ENCODE assay signal across 8 cellular contexts in the genomic region with DNA sequence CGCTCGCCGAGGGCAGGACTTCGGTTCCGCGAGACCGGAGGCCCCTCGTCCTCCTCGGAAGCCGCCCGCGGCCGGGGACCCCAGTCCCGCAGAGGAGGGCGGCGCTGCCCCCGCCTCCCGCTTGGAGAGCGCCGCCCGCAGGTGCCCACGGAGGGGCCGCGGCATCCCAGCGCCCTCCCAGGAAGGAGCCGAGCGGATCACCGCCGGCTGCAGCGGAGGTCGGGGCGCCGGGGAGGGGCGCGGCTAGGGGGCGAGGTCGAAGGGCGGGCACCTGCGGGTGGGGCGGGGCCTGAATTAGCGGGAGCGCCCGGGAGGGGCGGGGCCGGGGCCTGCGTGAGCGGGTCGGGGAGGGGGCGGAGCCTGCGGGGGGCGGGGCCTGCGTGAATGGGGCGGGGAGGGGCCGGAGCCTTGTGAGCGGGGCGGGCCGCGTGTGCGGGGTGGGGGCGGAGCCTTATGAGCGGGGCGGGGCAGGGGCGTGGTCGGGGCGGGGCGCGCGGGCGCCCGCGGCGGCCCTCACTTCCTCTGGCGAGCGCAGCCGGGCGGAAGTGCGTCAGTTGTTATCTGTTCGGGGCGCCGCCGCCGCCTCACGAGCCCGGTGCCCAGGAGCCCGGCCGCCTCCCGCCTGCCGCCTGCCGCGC. TPM values are rescaled to one million over a fixed set of nuclear protein-coding genes. Genes with fewer than 3 reads are reported as not detected.
DNase-seq lines count a peak whose midpoint lies in the region; ATAC-seq and TF ChIP-seq lines count a peak whose summit lies in the region.

A gene (plus strand): TSS at position 550 of the 638 bp plus-strand sequence.

- H4K20me1 ChIP-seq in OCI-LY3 (ENCODE audit: insufficient read depth, low read length), result peaks cover 41% of the 10 kb centered on the region

- H2AFZ ChIP-seq in OCI-LY3 (ENCODE audit: low read depth, low read length), result peak within 1 kb of the TSS; percentile 56; the same call in 1 of the 2 replicates

- H3K4me3 ChIP-seq in OCI-LY3 (ENCODE audit: low read length), result peak within 1 kb of the TSS; percentile 89
- H3K4me3 ChIP-seq in mucosa of descending colon, result peak within 1 kb of the TSS; percentile 44

- peaks cover 12% of the 10 kb centered on the region for H3K27me3 ChIP-seq in OCI-LY3 (ENCODE audit: low read depth, low read length)

- DNase-seq in COLO829 (ENCODE audit: low spot score) (peak; percentile 94), HuH-7.5 (ENCODE audit: low spot score) (peak; percentile 96), activated T-cell treated with anti-CD3 and anti-CD28 coated beads for 24 hours (ENCODE audit: low read depth) (peak; percentile 86), epithelial cell of prostate (ENCODE audit: low read depth, low spot score) (peak; percentile 22), mucosa of descending colon (peak; percentile 94 to 96 (median 96))
- DNase-seq in stimulated activated CD8-positive, alpha-beta memory T cell treated with anti-CD3 and anti-CD28 coated beads, Interleukin-2, amount 100 ng/mL, for 1 hour (ENCODE audit: low read depth in 2 of 2), result peak; percentile 84 to 95

- peak within 1 kb of the TSS; percentile 97 for H3K4me2 ChIP-seq in OCI-LY3 (ENCODE audit: low read length)

- H3K36me3 ChIP-seq in OCI-LY3 (replicated peaks; ENCODE audit: low read depth, low read length) (no peaks in the 10 kb centered on the region), mucosa of descending colon (ENCODE audit: low read depth) (no peaks in the 10 kb centered on the region)

- peaks cover 44% of the 10 kb centered on the region for H3K79me2 ChIP-seq in OCI-LY3 (ENCODE audit: low read length)

- H3K9ac ChIP-seq in OCI-LY3 (ENCODE audit: low read length), result peak within 1 kb of the TSS; percentile 60

- intact Hi-C loops in mucosa of descending colon (cut with DNase I, micrococcal nuclease), result no loop called here

- TF ChIP-seq CTCF in OCI-LY3 (IDR thresholded peaks at IDR 0.05; ENCODE audit: low read depth, low read length) (no peak), mucosa of descending colon (IDR thresholded peaks at IDR 0.05) (no peak)

- H3K4me1 ChIP-seq in OCI-LY3 (ENCODE audit: low read length) (peaks cover 31% of the 10 kb centered on the region), mucosa of descending colon (ENCODE audit: low read depth) (peaks cover 38% of the 10 kb centered on the region)

- ATAC-seq in GM21515 (IDR thresholded peaks at IDR 0.05; ENCODE audit: unreplicated experiment) (peak; percentile 44), mucosa of descending colon (peak; percentile 87)

- H3K27ac ChIP-seq in OCI-LY3 (ENCODE audit: low read length) (no peak within 1 kb of the TSS), epithelial cell of prostate (no peak within 1 kb of the TSS)

- H3K9me3 ChIP-seq in OCI-LY3 (ENCODE audit: insufficient read depth, low read length) (no peaks in the 10 kb centered on the region), mucosa of descending colon (no peaks in the 10 kb centered on the region)

RNA-seq across cellular contexts. Expression of the gene that starts here (rescaled TPM):
- total RNA-seq in mucosa of descending colon, result 10 to 100 TPM; 54.7 to 68.5 (median 55.6) TPM

Comparison
In these comparisons a context has a peak if more than half of its experiments do, and no peak if none do; other contexts are left out.
1. DNase-seq: peak in every context shown above with its lines; median percentile 96 in HuH-7.5; 96 in mucosa of descending colon; 94 in COLO829; 90 in stimulated activated CD8-positive, alpha-beta memory T cell treated with anti-CD3 and anti-CD28 coated beads, Interleukin-2, amount 100 ng/mL, for 1 hour; 86 in activated T-cell treated with anti-CD3 and anti-CD28 coated beads for 24 hours; 22 in epithelial cell of prostate.